9 cellular contexts compared by ENCODE assay signal in the genomic region with DNA sequence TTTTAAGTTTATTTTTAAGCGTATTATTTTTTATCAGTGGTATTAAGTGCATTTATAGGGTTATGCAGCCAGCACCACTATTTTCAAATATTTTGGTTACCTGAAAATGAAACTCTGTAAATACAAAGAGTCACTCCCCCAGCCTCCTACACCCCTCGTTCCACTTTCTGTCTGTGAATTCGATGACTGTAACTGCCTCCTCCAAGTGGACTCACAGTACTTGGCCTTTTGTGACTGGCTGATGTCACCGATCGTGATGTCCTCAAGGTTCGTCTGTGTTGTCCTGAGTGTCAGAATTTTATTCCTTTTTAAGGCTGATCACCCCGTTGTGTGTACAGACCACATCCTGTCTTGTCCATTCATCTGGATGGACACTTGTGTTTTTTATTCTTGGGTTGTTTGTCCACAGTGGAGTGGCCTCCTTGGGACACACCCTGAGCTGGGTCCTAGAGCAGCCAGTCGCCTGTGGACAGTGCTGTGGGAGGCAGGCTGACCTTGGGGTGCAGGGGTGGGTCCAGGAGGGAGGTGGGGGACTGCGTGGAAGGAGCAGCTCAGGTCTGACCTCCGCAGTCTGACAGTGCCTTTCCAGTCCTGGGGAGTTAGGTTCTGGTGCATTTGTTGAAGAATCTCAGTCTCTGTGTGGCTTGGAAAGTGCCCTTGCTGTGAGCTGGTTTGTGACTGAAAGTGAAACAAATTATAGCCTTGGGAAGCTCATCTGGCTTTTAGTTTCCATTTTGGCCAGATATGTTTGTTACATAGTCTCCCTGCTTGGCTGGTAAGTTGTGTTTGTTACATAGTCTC. TPM values are rescaled to one million over a fixed set of nuclear protein-coding genes. Genes with fewer than 3 reads are reported as not detected.
DNase-seq lines count a peak whose midpoint lies in the region; ATAC-seq and TF ChIP-seq lines count a peak whose summit lies in the region.
"Had no signal": no experiment of that assay in that cellular context is flagged by ENCODE, and none has a peak within 500 bp of the region (broad histone marks: within the 10 kb centered on the region; RNA-seq: fewer than 3 reads in every experiment).

No MANE protein-coding gene starts in this region.

- intact Hi-C loops in mucosa of descending colon (cut with DNase I, micrococcal nuclease) = no loop called here
- intact Hi-C loops in PC-3 (cut with micrococcal nuclease) = no loop called here

- H3K27ac ChIP-seq in PC-3 (ENCODE audit: low read length) = no peak overlapping the region

- no peaks in the 10 kb centered on the region for H3K27me3 Mint-ChIP-seq in IgD-negative memory B cell

- H3K36me3 ChIP-seq in mucosa of descending colon (ENCODE audit: low read depth) = peaks cover 8% of the 10 kb centered on the region
- peaks cover 20% of the 10 kb centered on the region for H3K36me3 ChIP-seq in PC-3 (ENCODE audit: low read depth, low read length)

- H4K20me1 ChIP-seq in PC-3 (ENCODE audit: low read length) = peaks cover 7% of the 10 kb centered on the region; the same call in 1 of the 2 replicates

- DNase-seq in mucosa of descending colon (peak in 1 of 3 donors; percentile 42), SIG-M5 (lab: John Stamatoyannopoulos, UW) (no peak), PC-3 (no peak), SK-N-DZ (ENCODE audit: low spot score) (no peak), epidermal melanocyte (ENCODE audit: insufficient read length, low spot score) (no peak)
- DNase-seq: NCI-H2081 had no signal

- H3K4me3 Mint-ChIP-seq in IgD-negative memory B cell = peak overlapping the region; percentile 63 to 85 (median 71)

- H3K9me3 ChIP-seq in mucosa of descending colon = no peaks in the 10 kb centered on the region
- no peaks in the 10 kb centered on the region for H3K9me3 ChIP-seq in PC-3 (ENCODE audit: low read length)

- no peak overlapping the region for H2AFZ ChIP-seq in PC-3 (ENCODE audit: low read length)

- H3K4me2 ChIP-seq in PC-3 (ENCODE audit: low read length) = no peak overlapping the region

- TF ChIP-seq CTCF in mucosa of descending colon (IDR thresholded peaks at IDR 0.05) = no peak
- no peak for TF ChIP-seq CTCF in PC-3 (conservative IDR thresholded peaks at IDR 0.05; ENCODE audit: low read depth, low read length)

- no peak overlapping the region for H3K4me3 ChIP-seq in mucosa of descending colon
- H3K4me3 ChIP-seq in PC-3 (ENCODE audit: low read length) = no peak overlapping the region

- H3K79me2 ChIP-seq in PC-3 (ENCODE audit: low read length) = peaks cover 49% of the 10 kb centered on the region

- H3K4me1 ChIP-seq in mucosa of descending colon (ENCODE audit: low read depth) (no peaks in the 10 kb centered on the region), PC-3 (ENCODE audit: insufficient read depth, low read length) (peaks cover 14% of the 10 kb centered on the region)

- ATAC-seq in GM18519 (IDR thresholded peaks at IDR 0.05; ENCODE audit: low FRiP score, unreplicated experiment) (peak; percentile 68), GM21717 (IDR thresholded peaks at IDR 0.05; ENCODE audit: unreplicated experiment) (peak; percentile 79), mucosa of descending colon (peak; percentile 66), PC-3 (no peak)

- no peaks in the 10 kb centered on the region for H3F3A ChIP-seq in PC-3 (ENCODE audit: low read length, unreplicated experiment)

- H3K27ac Mint-ChIP-seq in IgD-negative memory B cell = peak overlapping the region; percentile 51 to 94 (median 57)

- peaks cover 24 to 31% (median 24%) of the 10 kb centered on the region in 3 donors for H3K4me1 Mint-ChIP-seq in IgD-negative memory B cell

- H3K9ac ChIP-seq in PC-3 (ENCODE audit: low read length) = no peak overlapping the region

- CTCF ChIA-PET in PC-3 (lab: Charles Lee) = no interaction called here

- no peaks in the 10 kb centered on the region for H3K9me2 ChIP-seq in PC-3 (replicated peaks; ENCODE audit: low read length)

- no peaks in the 10 kb centered on the region for H3K9me3 Mint-ChIP-seq in IgD-negative memory B cell

- no peaks in the 10 kb centered on the region for H3K27me3 ChIP-seq in PC-3 (ENCODE audit: low read length)

- H3K36me3 Mint-ChIP-seq in IgD-negative memory B cell = peaks cover 9% of the 10 kb centered on the region

- POLR2A ChIA-PET in PC-3 (lab: Charles Lee; ENCODE audit: unreplicated experiment) = no interaction called here

- no TSS peak for BruUV-seq in PC-3 (replicated peaks; lab: Mats Ljungman, UMichigan)

RNA-seq across cellular contexts. Expression of a gene that starts 6.9 kb away (rescaled TPM):
- 51.8 TPM for polyA plus RNA-seq in IgD-negative memory B cell
- total RNA-seq in mucosa of descending colon (10 to 100 TPM; 43.6 to 52.7 (median 45.6) TPM), PC-3 (2014; rRNA removed) (38.8 and 39.4 TPM in 2 replicates)
- polyA plus RNA-seq in SK-N-DZ (2014; cell fraction: cytosol; rRNA removed) = 56.0 and 56.2 TPM in 2 replicates
- polyA plus RNA-seq in SK-N-DZ (2014; cell fraction: nucleus; rRNA removed) = 120 and 134 TPM in 2 replicates

RNA-seq across cellular contexts. Expression of a gene that starts 21.8 kb away (rescaled TPM):
- 55.4 TPM for polyA plus RNA-seq in IgD-negative memory B cell
- total RNA-seq in mucosa of descending colon (1 to 10 TPM; 7.5 to 9.3 (median 8.3) TPM), PC-3 (2014; rRNA removed) (3.7 and 4.1 TPM in 2 replicates)
- polyA plus RNA-seq in SK-N-DZ (2014; cell fraction: cytosol; rRNA removed) = 8.7 and 9.0 TPM in 2 replicates
- 9.2 and 11.3 TPM in 2 replicates for polyA plus RNA-seq in SK-N-DZ (2014; cell fraction: nucleus; rRNA removed)

RNA-seq across cellular contexts. Expression of a gene that starts 23.6 kb away (rescaled TPM):
- polyA plus RNA-seq in IgD-negative memory B cell = 0.40 TPM
- under 1 TPM in 1 of 3 donors, not detected in 2; 0.25 TPM for total RNA-seq in mucosa of descending colon
- not detected in 2 replicates for total RNA-seq in PC-3 (2014; rRNA removed)
- 0.68 and 1.2 TPM in 2 replicates for polyA plus RNA-seq in SK-N-DZ (2014; cell fraction: cytosol; rRNA removed)
- 0.32 and 0.40 TPM in 2 replicates for polyA plus RNA-seq in SK-N-DZ (2014; cell fraction: nucleus; rRNA removed)

RNA-seq across cellular contexts. Expression of a gene that starts 27.7 kb away (rescaled TPM):
- 117 TPM for polyA plus RNA-seq in IgD-negative memory B cell
- total RNA-seq in mucosa of descending colon = 100 to 1,000 TPM in 2 of 3 donors, 10 to 100 TPM in 1; 97.7 to 180 (median 151) TPM
- total RNA-seq in PC-3 (2014; rRNA removed) = 114 and 120 TPM in 2 replicates
- polyA plus RNA-seq in SK-N-DZ (2014; cell fraction: cytosol; rRNA removed) = 113 and 123 TPM in 2 replicates
- 64.1 and 71.8 TPM in 2 replicates for polyA plus RNA-seq in SK-N-DZ (2014; cell fraction: nucleus; rRNA removed)

RNA-seq across cellular contexts. Expression of a gene that starts 43.0 kb away (rescaled TPM):
- polyA plus RNA-seq in IgD-negative memory B cell = 37.1 TPM
- total RNA-seq in mucosa of descending colon (10 to 100 TPM; 13.5 to 22.2 (median 18.8) TPM), PC-3 (2014; rRNA removed) (33.3 and 40.0 TPM in 2 replicates)
- not detected in 2 replicates for polyA plus RNA-seq in SK-N-DZ (2014; cell fraction: cytosol; rRNA removed)
- polyA plus RNA-seq in SK-N-DZ (2014; cell fraction: nucleus; rRNA removed) = not detected in 2 replicates
